8 cellular contexts compared by ENCODE assay signal in the genomic region with DNA sequence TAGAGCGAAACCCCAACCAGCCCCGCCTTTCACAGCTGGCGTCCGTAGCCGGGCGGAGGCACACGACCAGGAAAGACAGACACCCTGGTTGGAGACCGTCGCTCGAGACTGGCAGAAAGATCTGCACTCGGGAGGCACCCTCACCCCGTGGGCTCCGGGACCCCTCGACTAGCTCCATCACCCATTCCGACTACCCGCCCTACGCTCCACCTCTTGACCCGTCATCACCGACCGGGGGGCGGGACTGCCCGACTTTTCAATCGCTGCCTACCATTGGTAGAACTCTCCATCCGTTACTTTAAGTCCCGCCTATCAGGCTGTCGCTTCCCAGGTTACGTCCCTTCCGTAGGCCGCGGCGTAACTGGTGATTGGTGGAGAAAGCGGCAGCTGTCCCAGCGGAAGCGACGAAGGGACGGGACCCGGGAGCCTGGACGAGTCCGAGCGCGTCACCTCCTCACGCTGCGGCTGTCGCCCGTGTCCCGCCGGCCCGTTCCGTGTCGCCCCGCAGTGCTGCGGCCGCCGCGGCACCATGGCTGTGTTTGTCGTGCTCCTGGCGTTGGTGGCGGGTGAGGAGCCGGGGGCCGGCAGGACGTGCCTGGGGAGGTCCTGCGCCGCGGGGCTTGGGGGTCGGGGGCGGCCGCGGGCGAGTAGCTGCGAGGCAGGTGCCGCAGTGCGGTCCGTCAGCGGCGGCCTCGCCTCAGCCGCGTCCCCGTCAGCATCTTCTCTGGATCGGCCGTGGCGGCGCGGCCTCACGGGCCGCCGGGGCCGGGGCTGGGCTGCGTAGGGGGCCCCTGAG. TPM values are rescaled to one million over a fixed set of nuclear protein-coding genes. Genes with fewer than 3 reads are reported as not detected.
DNase-seq lines count a peak whose midpoint lies in the region; ATAC-seq and TF ChIP-seq lines count a peak whose summit lies in the region.

A gene with protein sequence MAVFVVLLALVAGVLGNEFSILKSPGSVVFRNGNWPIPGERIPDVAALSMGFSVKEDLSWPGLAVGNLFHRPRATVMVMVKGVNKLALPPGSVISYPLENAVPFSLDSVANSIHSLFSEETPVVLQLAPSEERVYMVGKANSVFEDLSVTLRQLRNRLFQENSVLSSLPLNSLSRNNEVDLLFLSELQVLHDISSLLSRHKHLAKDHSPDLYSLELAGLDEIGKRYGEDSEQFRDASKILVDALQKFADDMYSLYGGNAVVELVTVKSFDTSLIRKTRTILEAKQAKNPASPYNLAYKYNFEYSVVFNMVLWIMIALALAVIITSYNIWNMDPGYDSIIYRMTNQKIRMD (plus strand): TSS at position 434 of the 796 bp plus-strand sequence. CDS start 96 bp downstream, at position 530.

- peak within 1 kb of the TSS; percentile 63 for H3K27ac ChIP-seq in Panc1 (ENCODE audit: low read length)
- H3K27ac ChIP-seq in muscle layer of colon (ENCODE audit: low read depth, low read length) = peak within 1 kb of the TSS; percentile 75

- no peaks in the 10 kb centered on the region for H3K27me3 ChIP-seq in Panc1 (ENCODE audit: control insufficient read depth, insufficient read depth, low read length)
- H3K27me3 ChIP-seq in muscle layer of colon (ENCODE audit: control insufficient read depth in 1 of 2, insufficient read depth in 2 of 2, low read length in 2 of 2) = peaks cover 4 to 10% of the 10 kb centered on the region in 2 donors

- intact Hi-C loops in Panc1 (cut with micrococcal nuclease; ENCODE audit: unreplicated experiment) = no loop called here

- ATAC-seq in GM21723 (IDR thresholded peaks at IDR 0.05; ENCODE audit: unreplicated experiment) (peak; percentile 97), Panc1 (peak; percentile 99), esophagus mucosa (peak; percentile 99)

- peak within 1 kb of the TSS; percentile 28 for H3K9ac ChIP-seq in muscle layer of colon (ENCODE audit: low read length)

- DNase-seq in DMS53 (lab: John Stamatoyannopoulos, UW) (peak; percentile 99), KG1 (lab: John Stamatoyannopoulos, UW) (peak; percentile 71), Panc1 (ENCODE audit: low read depth, low spot score) (peak; percentile 73)
- DNase-seq in activated T-cell treated with anti-CD3 and anti-CD28 coated beads, Interleukin-2, amount 50 U/mL, for 48 hours = peak; percentile 90 to 92
- DNase-seq in stimulated activated CD8-positive, alpha-beta memory T cell treated with anti-CD3 and anti-CD28 coated beads, Interleukin-7, amount 100 ng/mL, for 24 hours (ENCODE audit: low read depth) = peak; percentile 67

- H3K9me3 ChIP-seq in Panc1 (ENCODE audit: control insufficient read depth, insufficient read depth, low read depth, low read length) = no peaks in the 10 kb centered on the region
- H3K9me3 ChIP-seq in muscle layer of colon (ENCODE audit: low read length) = no peaks in the 10 kb centered on the region

- no peaks in the 10 kb centered on the region for H3K4me1 ChIP-seq in Panc1 (ENCODE audit: control insufficient read depth, insufficient read depth, low read length)
- peaks cover 11% of the 10 kb centered on the region for H3K4me1 ChIP-seq in muscle layer of colon (ENCODE audit: insufficient read depth, low read length)

- H3K4me3 ChIP-seq in Panc1 (ENCODE audit: low read depth in 2 of 2, low read length in 2 of 2) (peak within 1 kb of the TSS; percentile 60 to 67), muscle layer of colon (ENCODE audit: low read depth in 1 of 2, low read length in 2 of 2) (peak within 1 kb of the TSS; percentile 61 to 71)

- CTCF ChIA-PET in Panc1 (lab: Charles Lee) = interaction anchor here (0.6 kb wide), 1 partner anchor 1520 kb away, joined by 3 read pairs; no protein-coding TSS in a partner anchor

- BruUV-seq in Panc1 (replicated peaks; lab: Mats Ljungman, UMichigan) = no TSS peak

- TF ChIP-seq CTCF in Panc1 (IDR thresholded peaks at IDR 0.05) = no peak

- in situ Hi-C loops in Panc1 (cut with HindIII; ENCODE audit: low pct_unique_long_range_greater_than_20kb, low sequenced_read_pairs) = no loop called here

- H3K36me3 ChIP-seq in Panc1 (ENCODE audit: control insufficient read depth, insufficient read depth, low read length) (no peaks in the 10 kb centered on the region), muscle layer of colon (ENCODE audit: insufficient read depth, low read length) (no peaks in the 10 kb centered on the region)

- POLR2A ChIA-PET in Panc1 (lab: Charles Lee) = no interaction called here

RNA-seq across cellular contexts. Expression of the gene that starts here (rescaled TPM):
- total RNA-seq in Panc1 (2021; ENCODE audit: unreplicated experiment) = 72.7 TPM
- 61.1 TPM for polyA plus RNA-seq in Panc1 (2012; ENCODE audit: insufficient read length)
- total RNA-seq in esophagus mucosa = 55.6 TPM

Comparison
In these comparisons a context has a peak if more than half of its experiments do, and no peak if none do; other contexts are left out.
1. Peak in every context shown above with its lines: DNase-seq, ATAC-seq, H3K4me3 ChIP-seq and H3K27ac ChIP-seq.